In the genomic region with DNA sequence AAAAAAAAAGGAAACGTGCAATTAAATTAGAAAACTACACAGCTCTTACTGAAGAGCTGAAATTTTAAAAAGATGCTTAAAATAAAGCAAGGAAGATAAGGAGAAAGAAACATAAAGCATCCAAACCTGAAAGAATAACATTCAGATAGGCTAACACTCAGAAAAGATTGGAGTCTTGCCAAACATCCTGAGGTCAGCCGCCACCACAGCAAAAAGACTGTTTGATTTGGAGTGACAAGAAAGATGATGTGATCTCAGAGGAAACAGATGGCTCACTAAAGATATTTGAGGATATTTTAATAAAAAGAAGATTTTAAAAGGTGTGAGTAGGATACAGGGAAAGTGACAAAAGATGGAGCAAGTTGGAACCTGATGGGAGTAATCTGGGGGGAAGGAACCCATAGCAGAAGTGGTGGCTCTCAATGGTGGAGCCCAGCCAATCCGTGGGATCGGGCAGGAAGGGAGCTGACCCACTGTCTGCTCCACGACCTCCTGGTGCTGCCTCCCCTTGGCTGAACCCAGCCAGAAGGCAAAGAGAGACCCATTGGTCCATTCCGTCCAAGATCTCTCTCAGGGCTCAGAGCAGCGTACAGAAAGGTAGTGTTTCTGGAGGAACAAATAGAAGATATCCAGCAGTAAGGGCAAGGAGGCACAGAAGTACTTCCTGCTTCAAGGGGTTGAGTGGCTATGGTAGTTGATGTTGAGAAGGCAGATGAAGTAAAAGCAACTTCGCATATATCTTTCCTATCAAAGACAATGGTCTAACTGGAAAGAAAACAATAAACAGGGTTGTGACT, we compare ENCODE assay signal across 21 cellular contexts.
A peak's percentile ranks its signal among the peaks of the same experiment; 100 is the strongest.
DNase-seq lines count a peak whose midpoint lies in the region; ATAC-seq, FAIRE-seq and TF ChIP-seq lines count a peak whose summit lies in the region.
"Had no signal": no experiment of that assay in that cellular context is flagged by ENCODE, and none has a peak within 500 bp of the region (broad histone marks: within the 10 kb centered on the region; RNA-seq: fewer than 3 reads in every experiment).

No MANE protein-coding gene starts in this region.

- H4K20me1 ChIP-seq in SK-N-SH (ENCODE audit: insufficient read depth), result no peaks in the 10 kb centered on the region

- no peak overlapping the region for H3K4me2 ChIP-seq in SK-N-SH
- H3K4me2 ChIP-seq: hepatocyte had no signal

- H3K4me1 Mint-ChIP-seq in activated naive CD8-positive, alpha-beta T cell (ENCODE audit: low read depth), result peaks cover 14% of the 10 kb centered on the region
- H3K4me1 Mint-ChIP-seq in activated naive CD8-positive, alpha-beta T cell treated with anti-CD3 and anti-CD28 coated beads, Interleukin-2, amount 50 U/mL, for 24 hours, result peaks cover 10% of the 10 kb centered on the region
- H3K4me1 Mint-ChIP-seq in activated T-helper 2 cell treated with anti-CD3 and anti-CD28 coated beads, Interferon-gamma antibody, Interleukin-2, Interleukin-4, amounts not matched to agents 10 μg/mL and 5 μg/mL and 100 μg/mL, durations not matched to agents 14 hours and 24 hours and 36 hours (ENCODE audit: low read depth), result peaks cover 27% of the 10 kb centered on the region

- ATAC-seq in activated naive CD8-positive, alpha-beta T cell treated with anti-CD3 and anti-CD28 coated beads, Interleukin-2, amount 50 U/mL, for 24 hours, result no peak
- no peak for ATAC-seq in sciatic nerve
- ATAC-seq: left lung had no signal

- H3K9ac ChIP-seq in SK-N-SH, result no peak overlapping the region
- H3K9ac ChIP-seq: GM23248 had no signal

- FAIRE-seq in RCC 7860 (lab: Jason Lieb, UNC), result no peak
- FAIRE-seq: GM19239 had no signal

- H3K79me2 ChIP-seq in SK-N-SH (ENCODE audit: insufficient read depth), result no peaks in the 10 kb centered on the region
- H3K79me2 ChIP-seq: hepatocyte had no signal

- TF ChIP-seq RAD21 in SK-N-SH (IDR thresholded peaks at IDR 0.05; ENCODE audit: low read length), result no peak

- no peak overlapping the region for H3K4me3 ChIP-seq in SK-N-SH (ENCODE audit: low read depth in 2 of 2, low read length in 1 of 2)
- H3K4me3 ChIP-seq: GM23248, hepatocyte, left lung, right atrium auricular region, SK-N-MC had no signal

- no peaks in the 10 kb centered on the region for H3F3A ChIP-seq in SK-N-SH (replicated peaks; ENCODE audit: insufficient read depth)

- TF ChIP-seq CTCF in SK-N-SH (IDR thresholded peaks at IDR 0.05), result no peak

- no peak overlapping the region for H3K4me3 Mint-ChIP-seq in activated naive CD8-positive, alpha-beta T cell
- H3K4me3 Mint-ChIP-seq in activated naive CD8-positive, alpha-beta T cell treated with anti-CD3 and anti-CD28 coated beads, Interleukin-2, amount 50 U/mL, for 24 hours, result no peak overlapping the region
- peak overlapping the region; percentile 43 for H3K4me3 Mint-ChIP-seq in activated T-helper 2 cell treated with anti-CD3 and anti-CD28 coated beads, Interferon-gamma antibody, Interleukin-2, Interleukin-4, amounts not matched to agents 10 μg/mL and 5 μg/mL and 100 μg/mL, durations not matched to agents 14 hours and 24 hours and 36 hours (ENCODE audit: low read depth)
- H3K4me3 Mint-ChIP-seq: dendritic cell treated with granulocyte-macrophage colony-stimulating factor and Interleukin-4, amounts not matched to agents 40 ng/mL and 50 ng/mL, for 4 days; nephron; stimulated activated naive CD8-positive, alpha-beta T cell treated with anti-CD3 and anti-CD28 coated beads, Interleukin-15, Interleukin-2, amounts not matched to agents 100 ng/mL and 50 ng/mL, for 24 hours had no signal

- CTCF ChIA-PET in SK-N-SH (lab: Yijun Ruan, JAX), result no interaction called here

- intact Hi-C loops in activated T-helper 2 cell treated with anti-CD3 and anti-CD28 coated beads, Interferon-gamma antibody, Interleukin-2, Interleukin-4, amounts not matched to agents 10 μg/mL and 5 μg/mL and 100 μg/mL, durations not matched to agents 14 hours and 24 hours and 36 hours (cut with micrococcal nuclease), result no loop called here
- intact Hi-C loops in sciatic nerve (cut with DNase I), result no loop called here

- no peak for TF ChIP-seq EP300 in SK-N-SH (IDR thresholded peaks at IDR 0.05; ENCODE audit: borderline replicate concordance in 1 of 2, low read depth in 1 of 2, low read length in 1 of 2)

- no peak for DNase-seq in activated naive CD8-positive, alpha-beta T cell treated with anti-CD3 and anti-CD28 coated beads, Interleukin-2, amount 50 U/mL, for 24 hours
- DNase-seq in MV-4-11 (lab: John Stamatoyannopoulos, UW) (peak; percentile 6), RCC 7860 (ENCODE audit: low spot score) (no peak), SK-N-SH (no peak), sciatic nerve (ENCODE audit: low spot score) (no peak)
- peak; percentile 60 for DNase-seq in activated T-helper 2 cell treated with anti-CD3 and anti-CD28 coated beads, Interferon-gamma antibody, Interleukin-2, Interleukin-4, amounts not matched to agents 10 μg/mL and 5 μg/mL and 100 μg/mL, durations not matched to agents 14 hours and 24 hours and 36 hours (ENCODE audit: low spot score)
- peak; percentile 31 for DNase-seq in stimulated activated CD8-positive, alpha-beta memory T cell treated with anti-CD3 and anti-CD28 coated beads, Interleukin-4, amount 100 ng/mL, for 48 hours
- DNase-seq: AML-193, DMS79, GM23248, Karpas-422, left lung, NCI-H2081 treated with DMSO at 0.1 percent for 48 hours had no signal

- no peaks in the 10 kb centered on the region for H3K9me3 ChIP-seq in SK-N-SH
- H3K9me3 ChIP-seq: left lung, right atrium auricular region had no signal

- no peak overlapping the region for H3K27ac ChIP-seq in SK-N-SH (ENCODE audit: low read depth in 2 of 2, low read length in 1 of 2)
- H3K27ac ChIP-seq: GM23248, hepatocyte, left lung, right atrium auricular region, SK-N-MC had no signal

- no peak overlapping the region for H2AFZ ChIP-seq in SK-N-SH (ENCODE audit: low read depth)
- H2AFZ ChIP-seq: GM23248, hepatocyte had no signal

- H3K36me3 Mint-ChIP-seq in activated naive CD8-positive, alpha-beta T cell, result no peaks in the 10 kb centered on the region
- no peaks in the 10 kb centered on the region for H3K36me3 Mint-ChIP-seq in activated naive CD8-positive, alpha-beta T cell treated with anti-CD3 and anti-CD28 coated beads, Interleukin-2, amount 50 U/mL, for 24 hours (ENCODE audit: low read depth)
- H3K36me3 Mint-ChIP-seq in activated T-helper 2 cell treated with anti-CD3 and anti-CD28 coated beads, Interferon-gamma antibody, Interleukin-2, Interleukin-4, amounts not matched to agents 10 μg/mL and 5 μg/mL and 100 μg/mL, durations not matched to agents 14 hours and 24 hours and 36 hours (ENCODE audit: low read depth), result peaks cover 5% of the 10 kb centered on the region

- no peaks in the 10 kb centered on the region for H3K9me3 Mint-ChIP-seq in activated naive CD8-positive, alpha-beta T cell (ENCODE audit: low read depth)
- no peaks in the 10 kb centered on the region for H3K9me3 Mint-ChIP-seq in activated naive CD8-positive, alpha-beta T cell treated with anti-CD3 and anti-CD28 coated beads, Interleukin-2, amount 50 U/mL, for 24 hours
- peaks cover 5% of the 10 kb centered on the region for H3K9me3 Mint-ChIP-seq in activated T-helper 2 cell treated with anti-CD3 and anti-CD28 coated beads, Interferon-gamma antibody, Interleukin-2, Interleukin-4, amounts not matched to agents 10 μg/mL and 5 μg/mL and 100 μg/mL, durations not matched to agents 14 hours and 24 hours and 36 hours
- H3K9me3 Mint-ChIP-seq: dendritic cell treated with granulocyte-macrophage colony-stimulating factor and Interleukin-4, amounts not matched to agents 40 ng/mL and 50 ng/mL, for 4 days; stimulated activated naive CD8-positive, alpha-beta T cell treated with anti-CD3 and anti-CD28 coated beads, Interleukin-15, Interleukin-2, amounts not matched to agents 100 ng/mL and 50 ng/mL, for 24 hours had no signal

- POLR2A ChIA-PET in SK-N-SH (lab: Yijun Ruan, JAX), result no interaction called here

- H3K4me1 ChIP-seq in SK-N-SH (ENCODE audit: control insufficient read depth in 1 of 2, insufficient read depth in 2 of 2, low read depth in 1 of 2, low read length in 1 of 2), result no peaks in the 10 kb centered on the region
- H3K4me1 ChIP-seq: left lung, right atrium auricular region had no signal

- whole genome bisulfite sequencing in SK-N-SH (ENCODE audit: low lambda C conversion rate), result 6% methylated on average over 8 of the region's 8 CpGs

- no peaks in the 10 kb centered on the region for H3K9me2 ChIP-seq in SK-N-SH

- H3K36me3 ChIP-seq in SK-N-SH (replicated peaks in 1 of 2; ENCODE audit: control insufficient read depth in 1 of 2, insufficient read depth in 2 of 2, low read length in 1 of 2), result no peaks in the 10 kb centered on the region
- H3K36me3 ChIP-seq: left lung, right atrium auricular region had no signal

- peaks cover 31% of the 10 kb centered on the region for H3K27me3 Mint-ChIP-seq in activated naive CD8-positive, alpha-beta T cell
- peaks cover 40% of the 10 kb centered on the region for H3K27me3 Mint-ChIP-seq in activated naive CD8-positive, alpha-beta T cell treated with anti-CD3 and anti-CD28 coated beads, Interleukin-2, amount 50 U/mL, for 24 hours
- peaks cover 34% of the 10 kb centered on the region for H3K27me3 Mint-ChIP-seq in activated T-helper 2 cell treated with anti-CD3 and anti-CD28 coated beads, Interferon-gamma antibody, Interleukin-2, Interleukin-4, amounts not matched to agents 10 μg/mL and 5 μg/mL and 100 μg/mL, durations not matched to agents 14 hours and 24 hours and 36 hours (ENCODE audit: low read depth)

- H3K27ac Mint-ChIP-seq in activated naive CD8-positive, alpha-beta T cell, result peak overlapping the region; percentile 8
- H3K27ac Mint-ChIP-seq in activated naive CD8-positive, alpha-beta T cell treated with anti-CD3 and anti-CD28 coated beads, Interleukin-2, amount 50 U/mL, for 24 hours, result no peak overlapping the region
- H3K27ac Mint-ChIP-seq in activated T-helper 2 cell treated with anti-CD3 and anti-CD28 coated beads, Interferon-gamma antibody, Interleukin-2, Interleukin-4, amounts not matched to agents 10 μg/mL and 5 μg/mL and 100 μg/mL, durations not matched to agents 14 hours and 24 hours and 36 hours, result peak overlapping the region; percentile 30
- H3K27ac Mint-ChIP-seq: dendritic cell treated with granulocyte-macrophage colony-stimulating factor and Interleukin-4, amounts not matched to agents 40 ng/mL and 50 ng/mL, for 4 days; nephron; stimulated activated naive CD8-positive, alpha-beta T cell treated with anti-CD3 and anti-CD28 coated beads, Interleukin-15, Interleukin-2, amounts not matched to agents 100 ng/mL and 50 ng/mL, for 24 hours had no signal

- H3K27me3 ChIP-seq in SK-N-SH (ENCODE audit: insufficient read depth), result no peaks in the 10 kb centered on the region; the same call in 1 of the 2 replicates
- H3K27me3 ChIP-seq: hepatocyte, right atrium auricular region had no signal

TF ChIP-seq in SK-N-SH, 30 proteins besides CTCF, POLR2A, EP300 and RAD21 (continues in another document):
- TF ChIP-seq GATA2 (CRISPR knock-in tag; IDR thresholded peaks at IDR 0.05) (no peak), FOXM1 (IDR thresholded peaks at IDR 0.05; ENCODE audit: low read depth) (no peak), POLR2AphosphoS5 (IDR thresholded peaks at IDR 0.05; ENCODE audit: low read depth, low read length) (no peak), GABPA (IDR thresholded peaks at IDR 0.05; ENCODE audit: low read depth) (no peak), NFIC (IDR thresholded peaks at IDR 0.05; ENCODE audit: borderline replicate concordance) (no peak)

Comparison
In these comparisons a context has a peak if more than half of its experiments do, and no peak if none do; other contexts are left out.
1. DNase-seq: peak in MV-4-11 (single experiment), activated T-helper 2 cell treated with anti-CD3 and anti-CD28 coated beads, Interferon-gamma antibody, Interleukin-2, Interleukin-4, amounts not matched to agents 10 μg/mL and 5 μg/mL and 100 μg/mL, durations not matched to agents 14 hours and 24 hours and 36 hours (single experiment) and stimulated activated CD8-positive, alpha-beta memory T cell treated with anti-CD3 and anti-CD28 coated beads, Interleukin-4, amount 100 ng/mL, for 48 hours (single experiment); none in activated naive CD8-positive, alpha-beta T cell treated with anti-CD3 and anti-CD28 coated beads, Interleukin-2, amount 50 U/mL, for 24 hours (single experiment), RCC 7860 (single experiment), SK-N-SH (single experiment) and sciatic nerve (single experiment).